ENCODE assay signal across 1 cellular context in genomic region chr14:49880267-49881064, GRCh38.
TF ChIP-seq lines count a peak whose summit lies in the region.

No MANE protein-coding gene starts in this region.

TF ChIP-seq in SK-N-SH treated with all-trans-retinoic acid at 6 μM for 48 hours, 23 proteins besides CTCF, POLR2A, EP300 and RAD21 (continued from another document):
- TF ChIP-seq BACH2 (CRISPR knock-in tag; IDR thresholded peaks at IDR 0.05; ENCODE audit: borderline replicate concordance) (no peak), ZNF8 (CRISPR knock-in tag; IDR thresholded peaks at IDR 0.05) (no peak), GLIS3 (CRISPR knock-in tag; IDR thresholded peaks at IDR 0.05) (no peak)
